17 cellular contexts compared by ENCODE assay signal in genomic region chr4:7372673-7373072, GRCh38.
DNase-seq lines count a peak whose midpoint lies in the region; ATAC-seq and TF ChIP-seq lines count a peak whose summit lies in the region.
"Had no signal": no experiment of that assay in that cellular context is flagged by ENCODE, and none has a peak within 500 bp of the region (broad histone marks: within the 10 kb centered on the region; RNA-seq: fewer than 3 reads in every experiment).

No MANE protein-coding gene starts in this region.

- H2BK120ac ChIP-seq in trophoblast cell (ENCODE audit: insufficient read depth, low read length, poor library complexity), result no peak overlapping the region

- ATAC-seq in RWPE2 (ENCODE audit: low read depth), result no peak
- ATAC-seq in HG03108 (IDR thresholded peaks at IDR 0.05; ENCODE audit: unreplicated experiment), result no peak
- ATAC-seq: HCT116 had no signal

- H4K20me1 ChIP-seq in BLaER1 treated with 17β-estradiol and CSF1 and Interleukin-3, amounts not matched to agents 10 nM and 100 nM, result no peaks in the 10 kb centered on the region

- no peak overlapping the region for H3K4ac ChIP-seq in trophoblast cell (ENCODE audit: low read depth, low read length)

- H4K12ac ChIP-seq in trophoblast cell (ENCODE audit: low read depth, low read length), result no peak overlapping the region

- H3K79me1 ChIP-seq in trophoblast cell (ENCODE audit: low read length), result no peaks in the 10 kb centered on the region

- no peak overlapping the region for H2AK5ac ChIP-seq in trophoblast cell (ENCODE audit: low read length)

- peaks cover 28 to 100% (median 93%) of the 10 kb centered on the region in 10 experiments for H3K4me1 ChIP-seq in BLaER1 treated with 17β-estradiol and CSF1 and Interleukin-3, amounts not matched to agents 10 nM and 100 nM
- H3K4me1 ChIP-seq in RWPE2 (ENCODE audit: insufficient read depth, poor library complexity, severe bottlenecking) (no peaks in the 10 kb centered on the region), trophoblast cell (ENCODE audit: control insufficient read depth in 1 of 2, insufficient read depth in 2 of 2, low read length in 2 of 2) (no peaks in the 10 kb centered on the region)

- WGBS in trophoblast cell (ENCODE audit: extremely low coverage, insufficient coverage, insufficient read length), result no CpG with 5 or more reads among the region's 13 CpGs

- H3K27ac ChIP-seq in BLaER1 treated with 17β-estradiol and CSF1 and Interleukin-3, amounts not matched to agents 10 nM and 100 nM, result peak overlapping the region in 9 of 11 experiments; percentile 15 to 79 (median 45); a peak in 16 of 22 replicates
- H3K27ac ChIP-seq in RWPE2 (ENCODE audit: poor library complexity, severe bottlenecking), result no peak overlapping the region
- H3K27ac ChIP-seq in trophoblast cell (ENCODE audit: low read depth, low read length), result no peak overlapping the region

- H4K91ac ChIP-seq in trophoblast cell (ENCODE audit: low read depth, low read length), result no peak overlapping the region

- H3K36me3 ChIP-seq in BLaER1 treated with 17β-estradiol and CSF1 and Interleukin-3, amounts not matched to agents 10 nM and 100 nM, result no peaks in the 10 kb centered on the region
- H3K36me3 ChIP-seq in RWPE2 (ENCODE audit: low read depth) (no peaks in the 10 kb centered on the region), trophoblast cell (ENCODE audit: control insufficient read depth in 1 of 2, insufficient read depth in 2 of 2, low read length in 2 of 2) (no peaks in the 10 kb centered on the region)
- H3K36me3 ChIP-seq: BE2C had no signal

- DNase-seq in RWPE2 (ENCODE audit: low spot score), result peak; percentile 47
- peak; percentile 61 for DNase-seq in left kidney (ENCODE audit: low read depth, low spot score)
- no peak for DNase-seq in trophoblast cell
- DNase-seq in DMS79 treated with DMSO at 0.1 percent for 48 hours (lab: John Stamatoyannopoulos, UW), result no peak
- DNase-seq in NCI-H1694 (lab: John Stamatoyannopoulos, UW), result no peak
- DNase-seq: ACHN; BE2C; CD4-positive, alpha-beta memory T cell; DMS153; DMS79; GF-D8; GOT3; H7; HFFc6 had no signal

- no peak overlapping the region for H2BK5ac ChIP-seq in trophoblast cell (ENCODE audit: low read depth, low read length, poor library complexity)

- peak overlapping the region in 7 of 10 experiments; percentile 6 to 46 (median 13); a peak in 7 of 20 replicates for H3K4me3 ChIP-seq in BLaER1 treated with 17β-estradiol and CSF1 and Interleukin-3, amounts not matched to agents 10 nM and 100 nM
- no peak overlapping the region for H3K4me3 ChIP-seq in RWPE2 (ENCODE audit: severe bottlenecking)
- no peak overlapping the region for H3K4me3 ChIP-seq in trophoblast cell (ENCODE audit: low read depth, low read length)

- H3K23ac ChIP-seq in trophoblast cell (ENCODE audit: low read length), result no peak overlapping the region

- no peak overlapping the region for H2BK12ac ChIP-seq in trophoblast cell (ENCODE audit: low read length)

- H3K14ac ChIP-seq in trophoblast cell (ENCODE audit: low read length), result no peak overlapping the region

- H3K9me3 ChIP-seq in BLaER1 treated with 17β-estradiol and CSF1 and Interleukin-3, amounts not matched to agents 10 nM and 100 nM (replicated peaks in 1 of 11), result peaks cover 0 to 2% (median 0%) of the 10 kb centered on the region in 11 experiments; a peak in 2 of 22 replicates
- H3K9me3 ChIP-seq in RWPE2 (ENCODE audit: severe bottlenecking) (no peaks in the 10 kb centered on the region), trophoblast cell (ENCODE audit: insufficient read depth, low read depth, low read length) (no peaks in the 10 kb centered on the region)
- H3K9me3 ChIP-seq: BE2C had no signal

- H2AFZ ChIP-seq in trophoblast cell (ENCODE audit: insufficient read depth, low read length, poor library complexity), result no peak overlapping the region

- peak overlapping the region; percentile 64 to 93 (median 71) for H3K4me2 ChIP-seq in BLaER1 treated with 17β-estradiol and CSF1 and Interleukin-3, amounts not matched to agents 10 nM and 100 nM
- no peak overlapping the region for H3K4me2 ChIP-seq in trophoblast cell (ENCODE audit: low read length)

- no peak overlapping the region for H4K8ac ChIP-seq in trophoblast cell (ENCODE audit: low read depth, low read length)

- no peak for TF ChIP-seq CTCF in RWPE2 (IDR thresholded peaks at IDR 0.05; ENCODE audit: poor library complexity, severe bottlenecking)

- no peaks in the 10 kb centered on the region for H3K79me2 ChIP-seq in trophoblast cell (ENCODE audit: control insufficient read depth, insufficient read depth, low read length, poor library complexity)

- no peak overlapping the region for H3K18ac ChIP-seq in trophoblast cell (ENCODE audit: low read length)

- peaks cover 0 to 5% (median 0%) of the 10 kb centered on the region in 11 experiments; a peak in 1 of 22 replicates for H3K27me3 ChIP-seq in BLaER1 treated with 17β-estradiol and CSF1 and Interleukin-3, amounts not matched to agents 10 nM and 100 nM
- H3K27me3 ChIP-seq in RWPE2 (ENCODE audit: insufficient read depth, poor library complexity, severe bottlenecking) (peaks cover 6% of the 10 kb centered on the region), trophoblast cell (ENCODE audit: insufficient read depth, low read length) (no peaks in the 10 kb centered on the region)
- H3K27me3 ChIP-seq: BE2C had no signal

- H3K9ac ChIP-seq in BLaER1 treated with 17β-estradiol and CSF1 and Interleukin-3, amounts not matched to agents 10 nM and 100 nM, result peak overlapping the region in 9 of 11 experiments; percentile 1 to 63 (median 33); a peak in 15 of 22 replicates
- H3K9ac ChIP-seq in trophoblast cell (ENCODE audit: low read length), result peak overlapping the region; percentile 45

Comparison
In these comparisons a context has a peak if more than half of its experiments do, and no peak if none do; other contexts are left out.
1. H3K27ac ChIP-seq: peak in BLaER1 treated with 17β-estradiol and CSF1 and Interleukin-3, amounts not matched to agents 10 nM and 100 nM (9 of 11); none in RWPE2 (single experiment) and trophoblast cell (single experiment).
2. H3K4me3 ChIP-seq: peak in BLaER1 treated with 17β-estradiol and CSF1 and Interleukin-3, amounts not matched to agents 10 nM and 100 nM (7 of 10); none in RWPE2 (single experiment) and trophoblast cell (single experiment).
3. DNase-seq: peak in RWPE2 (single experiment) and left kidney (single experiment); none in trophoblast cell (0 of 2), DMS79 treated with DMSO at 0.1 percent for 48 hours (single experiment) and NCI-H1694 (single experiment).